ENCODE assay signal across 14 cellular contexts in the genomic region with DNA sequence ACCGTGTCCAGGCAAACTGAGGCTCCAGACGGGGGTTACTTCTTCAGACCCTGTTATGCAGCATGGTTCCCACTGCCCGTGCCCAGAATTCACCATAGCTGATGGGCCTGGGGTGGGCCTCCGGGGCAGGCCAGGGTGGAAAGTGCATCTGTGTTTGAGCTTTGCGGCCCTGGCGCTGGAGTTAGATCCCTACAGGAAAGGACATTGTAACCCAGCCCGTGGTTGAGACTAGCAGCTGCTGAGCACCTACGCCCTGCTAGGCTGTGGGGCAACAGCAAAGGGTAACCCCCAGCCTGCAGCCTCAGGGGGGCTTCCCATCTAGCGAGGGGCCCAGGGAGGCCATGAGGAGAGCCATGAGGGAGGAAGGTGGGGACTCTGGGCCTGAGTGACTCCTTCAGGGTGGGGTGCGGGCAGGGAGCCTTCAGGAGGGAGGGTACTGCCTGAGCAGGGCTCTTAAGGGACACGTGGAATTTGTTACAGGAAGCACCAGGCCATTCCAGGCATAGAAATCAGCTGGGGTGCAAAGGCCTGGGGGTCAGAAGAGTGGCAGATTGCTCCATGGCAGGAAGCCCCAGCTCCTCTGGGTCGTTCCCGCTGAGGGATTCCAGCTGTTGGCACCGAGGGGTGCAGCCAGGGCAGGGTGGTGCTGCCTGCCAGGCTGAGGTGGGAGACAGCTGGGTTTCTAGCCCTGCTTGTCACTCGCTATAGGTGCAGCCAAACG. TPM values are rescaled to one million over a fixed set of nuclear protein-coding genes. Genes with fewer than 3 reads are reported as not detected.
DNase-seq lines count a peak whose midpoint lies in the region; ATAC-seq, FAIRE-seq and TF ChIP-seq lines count a peak whose summit lies in the region.
"Had no signal": no experiment of that assay in that cellular context is flagged by ENCODE, and none has a peak within 500 bp of the region (broad histone marks: within the 10 kb centered on the region; RNA-seq: fewer than 3 reads in every experiment).

No MANE protein-coding gene starts in this region.

- 69 to 75% methylated on average over 8 to 11 of the region's 16 CpGs for WGBS in thyroid gland, 2 donors

- H2AFZ ChIP-seq in endothelial cell of umbilical vein (ENCODE audit: low read depth, low read length) = no peak overlapping the region

- H3K27ac ChIP-seq in endothelial cell of umbilical vein (ENCODE audit: insufficient read depth, low read depth, low read length) (peak overlapping the region; percentile 90), muscle layer of colon (ENCODE audit: low read depth, low read length) (peak overlapping the region; percentile 47), thyroid gland (peak overlapping the region in 2 of 3 donors; percentile 51 to 60)

- POLR2A ChIA-PET in activated CD4-positive, alpha-beta T cell treated with anti-CD3 and anti-CD28 coated beads for 36 hours (lab: Charles Lee) = no interaction called here
- POLR2A ChIA-PET in endothelial cell of umbilical vein (lab: Charles Lee) = interaction anchor here (0.9 to 1.0 kb wide), 2 partner anchors 39 to 278 kb away, joined by 3 read pairs; no protein-coding TSS in a partner anchor

- H3K4me3 ChIP-seq in endothelial cell of umbilical vein (replicated peaks in 1 of 3; ENCODE audit: insufficient read depth in 1 of 3, low read depth in 1 of 3, low read length in 3 of 3) (no peak overlapping the region), muscle layer of colon (ENCODE audit: low read depth in 1 of 2, low read length in 2 of 2) (no peak overlapping the region), thyroid gland (replicated peaks in 1 of 3) (no peak overlapping the region)
- H3K4me3 ChIP-seq: body of pancreas had no signal

- CTCF ChIA-PET in activated CD4-positive, alpha-beta T cell treated with anti-CD3 and anti-CD28 coated beads for 36 hours (lab: Charles Lee) = interaction anchor here (3.2 kb wide), 1 partner anchor 61 kb away, joined by 11 read pairs; no protein-coding TSS in a partner anchor
- CTCF ChIA-PET in endothelial cell of umbilical vein (lab: Charles Lee) = interaction anchor here (0.5 to 8.3 kb wide), 6 partner anchors 8 to 1711 kb away, joined by 3 to 118 read pairs (median 3); a partner anchor contains a TSS

- no peaks in the 10 kb centered on the region for H3K9me3 ChIP-seq in endothelial cell of umbilical vein (replicated peaks; ENCODE audit: control insufficient read depth, insufficient read depth, low read length)
- H3K9me3 ChIP-seq in muscle layer of colon (ENCODE audit: low read length) = no peaks in the 10 kb centered on the region
- H3K9me3 ChIP-seq in thyroid gland = no peaks in the 10 kb centered on the region
- H3K9me3 ChIP-seq: body of pancreas had no signal

- H3K79me2 ChIP-seq in endothelial cell of umbilical vein (ENCODE audit: control insufficient read depth, insufficient read depth, low read length) = peaks cover 12% of the 10 kb centered on the region

- DNase-seq in activated CD4-positive, alpha-beta T cell treated with anti-CD3 and anti-CD28 coated beads, Interleukin-2, amount 10 ng/mL, durations not matched to agents 24 days and 14 days = no peak
- DNase-seq in activated CD4-positive, alpha-beta T cell treated with anti-CD3 and anti-CD28 coated beads for 36 hours = no peak
- DNase-seq in endothelial cell of umbilical vein (ENCODE audit: low read depth, low spot score) (peak; percentile 42), thyroid gland (no peak), NCI-H2196 (lab: John Stamatoyannopoulos, UW; ENCODE audit: unreplicated experiment) (no peak), NCI-H524 treated with DMSO at 0.1 percent for 48 hours (lab: John Stamatoyannopoulos, UW) (no peak)
- DNase-seq: activated CD8-positive, alpha-beta T cell treated with anti-CD3 and anti-CD28 coated beads, Interleukin-2, amount 10 ng/mL, durations not matched to agents 7 days and 5 days; body of pancreas; H9; SW 1271 had no signal

- no peaks in the 10 kb centered on the region for H4K20me1 ChIP-seq in endothelial cell of umbilical vein (replicated peaks; ENCODE audit: control insufficient read depth, extremely low read depth, insufficient read depth, low read length)

- peak overlapping the region; percentile 41 for H3K27ac Mint-ChIP-seq in activated CD4-positive, alpha-beta T cell treated with anti-CD3 and anti-CD28 coated beads, Interleukin-2, amount 10 ng/mL, durations not matched to agents 24 days and 14 days
- no peak overlapping the region for H3K27ac Mint-ChIP-seq in activated CD4-positive, alpha-beta T cell treated with anti-CD3 and anti-CD28 coated beads for 36 hours
- H3K27ac Mint-ChIP-seq: H9 had no signal

- TF ChIP-seq CTCF in endothelial cell of umbilical vein (IDR thresholded peaks at IDR 0.05; ENCODE audit: extremely low read depth in 1 of 2, insufficient read depth in 1 of 2, low read depth in 1 of 2, low read length in 2 of 2) = no peak
- TF ChIP-seq CTCF in thyroid gland (IDR thresholded peaks at IDR 0.05) = no peak

- H3K36me3 Mint-ChIP-seq in activated CD4-positive, alpha-beta T cell treated with anti-CD3 and anti-CD28 coated beads, Interleukin-2, amount 10 ng/mL, durations not matched to agents 24 days and 14 days (ENCODE audit: low read depth) = peaks cover 46% of the 10 kb centered on the region
- H3K36me3 Mint-ChIP-seq in activated CD4-positive, alpha-beta T cell treated with anti-CD3 and anti-CD28 coated beads for 36 hours (ENCODE audit: low read depth) = peaks cover 26% of the 10 kb centered on the region

- peaks cover 0 to 6% of the 10 kb centered on the region in 2 experiments for H3K36me3 ChIP-seq in endothelial cell of umbilical vein (ENCODE audit: control insufficient read depth in 2 of 2, extremely low read depth in 1 of 2, insufficient read depth in 2 of 2, low read length in 2 of 2)
- no peaks in the 10 kb centered on the region for H3K36me3 ChIP-seq in muscle layer of colon (ENCODE audit: insufficient read depth, low read length)
- H3K36me3 ChIP-seq in thyroid gland = no peaks in the 10 kb centered on the region

- intact Hi-C loops in activated CD4-positive, alpha-beta T cell treated with anti-CD3 and anti-CD28 coated beads, Interleukin-2, amount 10 ng/mL, durations not matched to agents 24 days and 14 days (cut with micrococcal nuclease) = no loop called here
- intact Hi-C loops in activated CD4-positive, alpha-beta T cell treated with anti-CD3 and anti-CD28 coated beads for 36 hours (cut with DNase I, micrococcal nuclease) = no loop called here
- intact Hi-C loops in endothelial cell of umbilical vein (cut with micrococcal nuclease) (no loop called here), thyroid gland (cut with DNase I) (no loop called here)

- no peak for ATAC-seq in activated CD4-positive, alpha-beta T cell treated with anti-CD3 and anti-CD28 coated beads for 36 hours
- ATAC-seq in GM21447 (IDR thresholded peaks at IDR 0.05; ENCODE audit: unreplicated experiment) = no peak
- ATAC-seq: activated CD8-positive, alpha-beta T cell treated with anti-CD3 and anti-CD28 coated beads, Interleukin-2, amount 10 ng/mL, durations not matched to agents 7 days and 5 days; body of pancreas had no signal

- H3K9me3 Mint-ChIP-seq in activated CD4-positive, alpha-beta T cell treated with anti-CD3 and anti-CD28 coated beads, Interleukin-2, amount 10 ng/mL, durations not matched to agents 24 days and 14 days = no peaks in the 10 kb centered on the region
- H3K9me3 Mint-ChIP-seq in activated CD4-positive, alpha-beta T cell treated with anti-CD3 and anti-CD28 coated beads for 36 hours (ENCODE audit: low read depth) = no peaks in the 10 kb centered on the region

- H3K4me1 ChIP-seq in endothelial cell of umbilical vein (ENCODE audit: control insufficient read depth, extremely low read depth, insufficient read depth, low read length) (peaks cover 26% of the 10 kb centered on the region), muscle layer of colon (ENCODE audit: insufficient read depth, low read length) (peaks cover 36% of the 10 kb centered on the region), thyroid gland (peaks cover 5 to 32% of the 10 kb centered on the region in 2 donors)

- dilution Hi-C loops in endothelial cell of umbilical vein (cut with MboI; ENCODE audit: extremely low pct_ligation_motif_present, low sequenced_read_pairs) = no loop called here

- no peak overlapping the region for H3K4me3 Mint-ChIP-seq in activated CD4-positive, alpha-beta T cell treated with anti-CD3 and anti-CD28 coated beads, Interleukin-2, amount 10 ng/mL, durations not matched to agents 24 days and 14 days
- H3K4me3 Mint-ChIP-seq in activated CD4-positive, alpha-beta T cell treated with anti-CD3 and anti-CD28 coated beads for 36 hours = no peak overlapping the region
- H3K4me3 Mint-ChIP-seq: activated CD8-positive, alpha-beta T cell treated with anti-CD3 and anti-CD28 coated beads, Interleukin-2, amount 10 ng/mL, durations not matched to agents 7 days and 5 days; H9 had no signal

- H3K9me1 ChIP-seq in endothelial cell of umbilical vein (replicated peaks; ENCODE audit: control insufficient read depth, extremely low read depth, insufficient read depth, low read length) = no peaks in the 10 kb centered on the region

- FAIRE-seq in endothelial cell of umbilical vein (lab: Jason Lieb, UNC) = no peak
- FAIRE-seq: A204.1 had no signal

- no peaks in the 10 kb centered on the region for H3K27me3 Mint-ChIP-seq in activated CD4-positive, alpha-beta T cell treated with anti-CD3 and anti-CD28 coated beads, Interleukin-2, amount 10 ng/mL, durations not matched to agents 24 days and 14 days
- no peaks in the 10 kb centered on the region for H3K27me3 Mint-ChIP-seq in activated CD4-positive, alpha-beta T cell treated with anti-CD3 and anti-CD28 coated beads for 36 hours

- TF ChIP-seq POLR2A in endothelial cell of umbilical vein (IDR thresholded peaks at IDR 0.05; ENCODE audit: low read depth, low read length) (no peak), thyroid gland (IDR thresholded peaks at IDR 0.05) (no peak)

- peak overlapping the region; percentile 8 for H3K9ac ChIP-seq in endothelial cell of umbilical vein (replicated peaks; ENCODE audit: extremely low read depth, insufficient read depth, low read length)
- no peak overlapping the region for H3K9ac ChIP-seq in muscle layer of colon (ENCODE audit: low read length)

- H3K27me3 ChIP-seq in endothelial cell of umbilical vein (ENCODE audit: control insufficient read depth in 2 of 2, insufficient read depth in 2 of 2, low read length in 2 of 2) (no peaks in the 10 kb centered on the region), muscle layer of colon (ENCODE audit: control insufficient read depth in 1 of 2, insufficient read depth in 2 of 2, low read length in 2 of 2) (no peaks in the 10 kb centered on the region), thyroid gland (no peaks in the 10 kb centered on the region)
- H3K27me3 ChIP-seq: body of pancreas had no signal

- no TSS peak for BruUV-seq in endothelial cell of umbilical vein (replicated peaks; lab: Mats Ljungman, UMichigan)

- peaks cover 46% of the 10 kb centered on the region for H3K4me1 Mint-ChIP-seq in activated CD4-positive, alpha-beta T cell treated with anti-CD3 and anti-CD28 coated beads, Interleukin-2, amount 10 ng/mL, durations not matched to agents 24 days and 14 days
- peaks cover 45% of the 10 kb centered on the region for H3K4me1 Mint-ChIP-seq in activated CD4-positive, alpha-beta T cell treated with anti-CD3 and anti-CD28 coated beads for 36 hours

- no peak overlapping the region for H3K4me2 ChIP-seq in endothelial cell of umbilical vein (ENCODE audit: insufficient read depth, low read length)

RNA-seq across cellular contexts. Expression of a gene that starts 18.9 kb away (rescaled TPM):
- 145 TPM in 2 replicates for total RNA-seq in activated CD4-positive, alpha-beta T cell treated with anti-CD3 and anti-CD28 coated beads, Interleukin-2, amount 10 ng/mL, durations not matched to agents 24 days and 14 days
- total RNA-seq in activated CD4-positive, alpha-beta T cell treated with anti-CD3 and anti-CD28 coated beads for 36 hours = 100 to 1,000 TPM; 107 to 116 TPM
- 65.9 and 66.0 TPM in 2 replicates for total RNA-seq in endothelial cell of umbilical vein
- 53.6 and 65.3 TPM in 2 replicates for polyA plus RNA-seq in endothelial cell of umbilical vein
- polyA plus RNA-seq in endothelial cell of umbilical vein (2011; cell fraction: cytosol; rRNA removed) = 40.5 and 47.6 TPM in 2 replicates
- 19.3 and 20.1 TPM in 2 replicates for polyA plus RNA-seq in endothelial cell of umbilical vein (2011; cell fraction: nucleus; rRNA removed)
- 13.8 and 21.1 TPM in 2 replicates for polyA plus RNA-seq in endothelial cell of umbilical vein (2012)
- 51.1 and 52.4 TPM in 2 replicates for polyA minus RNA-seq in endothelial cell of umbilical vein
- not detected for polyA minus RNA-seq in endothelial cell of umbilical vein (2011; cell fraction: cytosol; rRNA and poly(A)+ RNA removed)
- 10.7 and 15.4 TPM in 2 replicates for polyA minus RNA-seq in endothelial cell of umbilical vein (2011; cell fraction: nucleus; rRNA and poly(A)+ RNA removed)
- total RNA-seq in thyroid gland = 10 to 100 TPM in 2 of 4 donors, 1 to 10 TPM in 2; 4.4 to 20.4 (median 9.0) TPM
- polyA plus RNA-seq: neural cell had no signal

RNA-seq across cellular contexts. Expression of a gene that starts 44.1 kb away (rescaled TPM):
- 26.9 and 30.8 TPM in 2 replicates for total RNA-seq in activated CD4-positive, alpha-beta T cell treated with anti-CD3 and anti-CD28 coated beads, Interleukin-2, amount 10 ng/mL, durations not matched to agents 24 days and 14 days
- 10 to 100 TPM; 20.6 to 22.9 TPM for total RNA-seq in activated CD4-positive, alpha-beta T cell treated with anti-CD3 and anti-CD28 coated beads for 36 hours
- 41.7 and 48.5 TPM in 2 replicates for total RNA-seq in endothelial cell of umbilical vein
- 12.7 and 13.6 TPM in 2 replicates for polyA plus RNA-seq in endothelial cell of umbilical vein
- 14.4 and 16.4 TPM in 2 replicates for polyA plus RNA-seq in endothelial cell of umbilical vein (2011; cell fraction: cytosol; rRNA removed)
- polyA plus RNA-seq in endothelial cell of umbilical vein (2011; cell fraction: nucleus; rRNA removed) = 36.9 and 42.3 TPM in 2 replicates
- 13.9 and 15.2 TPM in 2 replicates for polyA plus RNA-seq in endothelial cell of umbilical vein (2012)
- 65.0 and 93.7 TPM in 2 replicates for polyA minus RNA-seq in endothelial cell of umbilical vein
- 23.1 TPM for polyA minus RNA-seq in endothelial cell of umbilical vein (2011; cell fraction: cytosol; rRNA and poly(A)+ RNA removed)
- polyA minus RNA-seq in endothelial cell of umbilical vein (2011; cell fraction: nucleus; rRNA and poly(A)+ RNA removed) = 110 and 161 TPM in 2 replicates
- total RNA-seq in thyroid gland = 100 to 1,000 TPM; 137 to 238 (median 191) TPM
